In genomic region chr7:44257618-44258422, GRCh38 we compare ENCODE assay signal across 8 cellular contexts. TPM values are rescaled to one million over a fixed set of nuclear protein-coding genes. Genes with fewer than 3 reads are reported as not detected.
DNase-seq lines count a peak whose midpoint lies in the region; ATAC-seq and TF ChIP-seq lines count a peak whose summit lies in the region.

No MANE protein-coding gene starts in this region.

- no peak overlapping the region for H3K4me2 ChIP-seq in DND-41 (ENCODE audit: insufficient read depth, low read length)

- H3K4me1 ChIP-seq in DND-41 (ENCODE audit: insufficient read depth, low read length) = no peaks in the 10 kb centered on the region
- no peaks in the 10 kb centered on the region for H3K4me1 ChIP-seq in colonic mucosa

- H3K9me3 ChIP-seq in DND-41 (ENCODE audit: insufficient read depth, low read length, severe bottlenecking) (no peaks in the 10 kb centered on the region), colonic mucosa (no peaks in the 10 kb centered on the region)

- TF ChIP-seq CTCF in DND-41 (IDR thresholded peaks at IDR 0.05; ENCODE audit: borderline replicate concordance, extremely low read depth, low read length, poor library complexity, severe bottlenecking) = no peak
- no peak for TF ChIP-seq CTCF in colonic mucosa (IDR thresholded peaks at IDR 0.05)

- DNase-seq in DND-41 (peak; percentile 13), KBM-7 (peak; percentile 86), colonic mucosa (peak; percentile 32), lung microvascular endothelial cell (ENCODE audit: low read depth in 2 of 2) (peak; percentile 57 to 93), 8988T (no peak)
- peak; percentile 67 to 75 for DNase-seq in activated CD4-positive, alpha-beta T cell treated with anti-CD3 and anti-CD28 coated beads for 4 hours
- peak; percentile 24 for DNase-seq in stimulated activated CD8-positive, alpha-beta memory T cell treated with anti-CD3 and anti-CD28 coated beads, Interleukin-15, amount 100 ng/mL, for 1 hour (ENCODE audit: low read depth)

- H3K27me3 ChIP-seq in DND-41 (ENCODE audit: insufficient read depth, low read length, poor library complexity) = no peaks in the 10 kb centered on the region
- no peaks in the 10 kb centered on the region for H3K27me3 ChIP-seq in colonic mucosa

- no peaks in the 10 kb centered on the region for H4K20me1 ChIP-seq in DND-41 (ENCODE audit: insufficient read depth, low read length)

- no peaks in the 10 kb centered on the region for H3K79me2 ChIP-seq in DND-41 (ENCODE audit: insufficient read depth, low read length)

- H3K36me3 ChIP-seq in DND-41 (ENCODE audit: insufficient read depth, low read length) = no peaks in the 10 kb centered on the region
- H3K36me3 ChIP-seq in colonic mucosa = no peaks in the 10 kb centered on the region

- H3K4me3 ChIP-seq in DND-41 (ENCODE audit: low read depth in 1 of 2, low read length in 2 of 2) = no peak overlapping the region
- H3K4me3 ChIP-seq in colonic mucosa = no peak overlapping the region

- H3K9ac ChIP-seq in DND-41 (ENCODE audit: low read depth, low read length) (no peak overlapping the region), colonic mucosa (ENCODE audit: low read depth in 2 of 2, low read length in 2 of 2) (no peak overlapping the region)

- H2AFZ ChIP-seq in DND-41 (ENCODE audit: low read depth, low read length) = no peak overlapping the region

- in situ Hi-C loops in KBM-7 (cut with MboI; ENCODE audit: low pct_unique_long_range_greater_than_20kb, low sequenced_read_pairs) = no loop called here

- H3K27ac ChIP-seq in DND-41 (ENCODE audit: low read length) = no peak overlapping the region
- H3K27ac ChIP-seq in colonic mucosa = no peak overlapping the region

- ATAC-seq in DND-41 (ENCODE audit: insufficient read depth, low read depth) (peak; percentile 70), GM21529 (IDR thresholded peaks at IDR 0.05; ENCODE audit: unreplicated experiment) (peak; percentile 92)

- intact Hi-C loops in colonic mucosa (cut with DNase I) = no loop called here

RNA-seq across cellular contexts. Expression of gene YKT6, which starts 57.0 kb away (rescaled TPM):
- total RNA-seq in colonic mucosa (100 to 1,000 TPM in 1 of 2 donors, 10 to 100 TPM in 1; 83.0 to 103 TPM), lung microvascular endothelial cell (75.0 and 78.9 TPM in 2 replicates)
